In genomic region chr6:167985205-167985604, GRCh38 we compare ENCODE assay signal across 30 cellular contexts. TPM values are rescaled to one million over a fixed set of nuclear protein-coding genes. Genes with fewer than 3 reads are reported as not detected.
DNase-seq lines count a peak whose midpoint lies in the region; ATAC-seq, FAIRE-seq and TF ChIP-seq lines count a peak whose summit lies in the region.
"Had no signal": no experiment of that assay in that cellular context is flagged by ENCODE, and none has a peak within 500 bp of the region (broad histone marks: within the 10 kb centered on the region; RNA-seq: fewer than 3 reads in every experiment).

No MANE protein-coding gene starts in this region.

- H3F3A ChIP-seq in GM23338 (replicated peaks; ENCODE audit: low read depth), result no peaks in the 10 kb centered on the region

- no peak overlapping the region for H3K27ac Mint-ChIP-seq in activated naive CD4-positive, alpha-beta T cell treated with anti-CD3 and anti-CD28 coated beads, Interleukin-2, amount 50 U/mL, for 72 hours
- H3K27ac Mint-ChIP-seq in GM23338, result no peak overlapping the region
- H3K27ac Mint-ChIP-seq: CD4-positive, alpha-beta memory T cell; CD8-positive, alpha-beta memory T cell had no signal

- 98% methylated on average over 2 of the region's 7 CpGs for WGBS in mesenchymal stem cell

- H3K27me3 ChIP-seq in BLaER1 treated with 17β-estradiol and CSF1 and Interleukin-3, amounts not matched to agents 10 nM and 100 nM, result no peaks in the 10 kb centered on the region
- H3K27me3 ChIP-seq in mesenchymal stem cell (ENCODE audit: control insufficient read depth in 1 of 2, insufficient read depth in 1 of 2, low read length in 2 of 2), result no peaks in the 10 kb centered on the region
- H3K27me3 ChIP-seq in GM23338 (ENCODE audit: insufficient read depth), result no peaks in the 10 kb centered on the region
- H3K27me3 ChIP-seq: BE2C had no signal

- no peak overlapping the region for H3K23ac ChIP-seq in mesenchymal stem cell (ENCODE audit: low read length in 2 of 2)

- H3K4me1 ChIP-seq in BLaER1 treated with 17β-estradiol and CSF1 and Interleukin-3, amounts not matched to agents 10 nM and 100 nM, result peaks cover 11 to 45% (median 31%) of the 10 kb centered on the region in 10 experiments
- H3K4me1 ChIP-seq in mesenchymal stem cell (ENCODE audit: control insufficient read depth, insufficient read depth, low read depth, low read length) (peaks cover 3% of the 10 kb centered on the region), kidney (ENCODE audit: control insufficient read depth in 1 of 2, insufficient read depth in 1 of 2, low read depth in 1 of 2, low read length in 2 of 2) (no peaks in the 10 kb centered on the region), GM23338 (ENCODE audit: insufficient read depth) (no peaks in the 10 kb centered on the region)
- H3K4me1 ChIP-seq: BE2C had no signal

- DNase-seq in coronary artery (ENCODE audit: low spot score) (peak; percentile 59), mesenchymal stem cell (no peak), NCI-H510A treated with DMSO at 0.1 percent for 48 hours (lab: John Stamatoyannopoulos, UW) (no peak), kidney (no peak), GM23338 (ENCODE audit: low spot score) (no peak)
- no peak for DNase-seq in activated naive CD4-positive, alpha-beta T cell treated with anti-CD3 and anti-CD28 coated beads, Interleukin-2, amount 50 U/mL, for 72 hours (ENCODE audit: low spot score in 2 of 2)
- DNase-seq: 8988T; ACHN; BE2C; C1 segment of cervical spinal cord; CD4-positive, alpha-beta memory T cell; CD4-positive, CD25-positive, alpha-beta regulatory T cell; CD8-positive, alpha-beta memory T cell; COR-L47; DMS 273 treated with DMSO at 0.1 percent for 48 hours; DMS153; DMS53; DMS79; DND-41; EL; GDM1 had no signal

- H2AK5ac ChIP-seq in mesenchymal stem cell (ENCODE audit: low read length, severe bottlenecking), result no peak overlapping the region

- intact Hi-C loops in kidney (cut with DNase I), result no loop called here

- no peak overlapping the region for H3K18ac ChIP-seq in mesenchymal stem cell (ENCODE audit: low read depth in 1 of 2, low read length in 2 of 2)

- H3K36me3 Mint-ChIP-seq in activated naive CD4-positive, alpha-beta T cell treated with anti-CD3 and anti-CD28 coated beads, Interleukin-2, amount 50 U/mL, for 72 hours, result no peaks in the 10 kb centered on the region
- peaks cover 12% of the 10 kb centered on the region for H3K36me3 Mint-ChIP-seq in GM23338 (ENCODE audit: low read depth)
- H3K36me3 Mint-ChIP-seq: CD14-positive monocyte; CD4-positive, alpha-beta memory T cell; CD4-positive, CD25-positive, alpha-beta regulatory T cell; CD8-positive, alpha-beta memory T cell had no signal

- H3K79me2 ChIP-seq in GM23338 (replicated peaks; ENCODE audit: insufficient read depth), result no peaks in the 10 kb centered on the region

- H2BK5ac ChIP-seq in mesenchymal stem cell (ENCODE audit: low read depth, low read length, poor library complexity, severe bottlenecking), result no peak overlapping the region

- H3K27me3 Mint-ChIP-seq in GM23338 (ENCODE audit: insufficient read depth, low read depth, poor library complexity), result peaks cover 2% of the 10 kb centered on the region
- H3K27me3 Mint-ChIP-seq: CD4-positive, CD25-positive, alpha-beta regulatory T cell had no signal

- no peaks in the 10 kb centered on the region for H3K9me3 Mint-ChIP-seq in activated naive CD4-positive, alpha-beta T cell treated with anti-CD3 and anti-CD28 coated beads, Interleukin-2, amount 50 U/mL, for 72 hours
- peaks cover 10% of the 10 kb centered on the region; the same call in 2 of the 3 replicates for H3K9me3 Mint-ChIP-seq in GM23338

- FAIRE-seq in kidney (lab: Jason Lieb, UNC), result no peak
- FAIRE-seq: A204.1, GM12878, GM12892, GM18507 had no signal

- no peak overlapping the region for H3K4ac ChIP-seq in mesenchymal stem cell (ENCODE audit: low read depth in 1 of 2, low read length in 2 of 2)

- no peaks in the 10 kb centered on the region for H4K20me1 ChIP-seq in BLaER1 treated with 17β-estradiol and CSF1 and Interleukin-3, amounts not matched to agents 10 nM and 100 nM
- no peaks in the 10 kb centered on the region for H4K20me1 ChIP-seq in GM23338 (replicated peaks; ENCODE audit: insufficient read depth)

- H3K9me3 ChIP-seq in BLaER1 treated with 17β-estradiol and CSF1 and Interleukin-3, amounts not matched to agents 10 nM and 100 nM (replicated peaks in 1 of 11), result peaks cover 46 to 92% (median 87%) of the 10 kb centered on the region in 11 experiments
- H3K9me3 ChIP-seq in mesenchymal stem cell (ENCODE audit: control insufficient read depth, low read length) (no peaks in the 10 kb centered on the region), kidney (ENCODE audit: control insufficient read depth in 1 of 2, low read length in 2 of 2) (no peaks in the 10 kb centered on the region)
- H3K9me3 ChIP-seq: BE2C had no signal

- no peak overlapping the region for H4K8ac ChIP-seq in mesenchymal stem cell (ENCODE audit: low read length)

- no peaks in the 10 kb centered on the region; the same call in 2 of the 3 replicates for H3K4me1 Mint-ChIP-seq in GM23338
- H3K4me1 Mint-ChIP-seq: CD14-positive monocyte; CD4-positive, CD25-positive, alpha-beta regulatory T cell; CD8-positive, alpha-beta memory T cell had no signal

- H3K27ac ChIP-seq in BLaER1 treated with 17β-estradiol and CSF1 and Interleukin-3, amounts not matched to agents 10 nM and 100 nM, result peak overlapping the region in 7 of 11 experiments; percentile 20 to 48 (median 27); a peak in 10 of 22 replicates
- H3K27ac ChIP-seq in coronary artery (no peak overlapping the region), mesenchymal stem cell (ENCODE audit: low read length, poor library complexity, severe bottlenecking) (no peak overlapping the region), kidney (ENCODE audit: low read depth in 2 of 2, low read length in 2 of 2) (no peak overlapping the region), GM23338 (ENCODE audit: low read depth) (no peak overlapping the region)

- no peak overlapping the region for H3K9ac ChIP-seq in BLaER1 treated with 17β-estradiol and CSF1 and Interleukin-3, amounts not matched to agents 10 nM and 100 nM
- H3K9ac ChIP-seq in mesenchymal stem cell (ENCODE audit: low read length), result no peak overlapping the region
- no peak overlapping the region for H3K9ac ChIP-seq in kidney (ENCODE audit: low read length in 2 of 2)

- no peak for ATAC-seq in activated naive CD4-positive, alpha-beta T cell treated with anti-CD3 and anti-CD28 coated beads, Interleukin-2, amount 50 U/mL, for 72 hours
- ATAC-seq in GM23338, result no peak
- ATAC-seq: GM12878 had no signal

- H3K4me3 Mint-ChIP-seq in GM23338, result no peak overlapping the region
- H3K4me3 Mint-ChIP-seq: CD14-positive monocyte; CD4-positive, alpha-beta memory T cell; CD4-positive, CD25-positive, alpha-beta regulatory T cell; CD8-positive, alpha-beta memory T cell had no signal

- no peak overlapping the region for H3K14ac ChIP-seq in mesenchymal stem cell (ENCODE audit: low read length in 2 of 2)

- 0 out of 20 replicates have a peak overlapping the region, but pooled peaks of 1 of the 10 experiments have one; percentile 2 for H3K4me3 ChIP-seq in BLaER1 treated with 17β-estradiol and CSF1 and Interleukin-3, amounts not matched to agents 10 nM and 100 nM
- no peak overlapping the region for H3K4me3 ChIP-seq in coronary artery
- H3K4me3 ChIP-seq in mesenchymal stem cell (ENCODE audit: insufficient read depth in 1 of 2, low read depth in 1 of 2, low read length in 2 of 2), result no peak overlapping the region
- H3K4me3 ChIP-seq in kidney (ENCODE audit: low read length in 2 of 2), result no peak overlapping the region
- no peak overlapping the region for H3K4me3 ChIP-seq in GM23338
- H3K4me3 ChIP-seq: GM12878 had no signal

- no peak overlapping the region for H2BK12ac ChIP-seq in mesenchymal stem cell (ENCODE audit: low read length in 2 of 2)

- no peak overlapping the region for H2BK120ac ChIP-seq in mesenchymal stem cell (ENCODE audit: low read depth, low read length)

- H4K91ac ChIP-seq in mesenchymal stem cell (ENCODE audit: low read length), result peak overlapping the region; percentile 36

- H3K4me2 ChIP-seq in BLaER1 treated with 17β-estradiol and CSF1 and Interleukin-3, amounts not matched to agents 10 nM and 100 nM, result peak overlapping the region in 10 of 11 experiments; percentile 1 to 53 (median 35); a peak in 15 of 22 replicates
- H3K4me2 ChIP-seq in mesenchymal stem cell (ENCODE audit: low read length, poor library complexity, severe bottlenecking) (no peak overlapping the region), GM23338 (no peak overlapping the region)

- peak overlapping the region; percentile 84 for H2BK15ac ChIP-seq in mesenchymal stem cell (ENCODE audit: low read depth, poor library complexity, severe bottlenecking)

- no peak for TF ChIP-seq CTCF in coronary artery (IDR thresholded peaks at IDR 0.05)
- no peak for TF ChIP-seq CTCF in kidney (IDR thresholded peaks at IDR 0.05; ENCODE audit: borderline replicate concordance, extremely low read depth, insufficient read depth)
- TF ChIP-seq CTCF in GM23338 (conservative IDR thresholded peaks at IDR 0.05; ENCODE audit: low read depth in 2 of 2), result no peak

- peaks cover 10% of the 10 kb centered on the region; the same call in 1 of the 2 replicates for H3K9me2 ChIP-seq in GM23338 (ENCODE audit: insufficient read depth)

- peaks cover 4 to 81% (median 52%) of the 10 kb centered on the region in 11 experiments; a peak in 20 of 22 replicates for H3K36me3 ChIP-seq in BLaER1 treated with 17β-estradiol and CSF1 and Interleukin-3, amounts not matched to agents 10 nM and 100 nM
- H3K36me3 ChIP-seq in mesenchymal stem cell (ENCODE audit: control insufficient read depth in 1 of 2, insufficient read depth in 2 of 2, low read depth in 1 of 2, low read length in 2 of 2) (no peaks in the 10 kb centered on the region), kidney (ENCODE audit: control insufficient read depth in 1 of 2, insufficient read depth in 2 of 2, low read length in 2 of 2) (no peaks in the 10 kb centered on the region), GM23338 (ENCODE audit: insufficient read depth) (no peaks in the 10 kb centered on the region)
- H3K36me3 ChIP-seq: BE2C had no signal

- H2AFZ ChIP-seq in mesenchymal stem cell (ENCODE audit: low read depth, low read length) (no peak overlapping the region), GM23338 (no peak overlapping the region)

- no peaks in the 10 kb centered on the region for H3K79me1 ChIP-seq in mesenchymal stem cell (replicated peaks; ENCODE audit: low read length, poor library complexity, severe bottlenecking)

TF ChIP-seq in GM23338, 12 proteins besides CTCF, POLR2A, EP300 and RAD21 (continues in another document):
- TF ChIP-seq NANOG (IDR thresholded peaks at IDR 0.05; ENCODE audit: borderline replicate concordance) (no peak), ZNF331 (CRISPR knock-in tag; IDR thresholded peaks at IDR 0.05; ENCODE audit: low read depth) (no peak), JUNB (IDR thresholded peaks at IDR 0.05; ENCODE audit: unreplicated experiment) (no peak), CREB1 (CRISPR knock-in tag; IDR thresholded peaks at IDR 0.05; ENCODE audit: low read depth) (no peak)

RNA-seq across cellular contexts. Expression of gene KIF25, which starts 12.3 kb away (rescaled TPM):
- 0.40 TPM for polyA plus RNA-seq in mesenchymal stem cell (2013, experiment 1 of 2)
- 0.63 TPM for polyA plus RNA-seq in mesenchymal stem cell (2013, experiment 2 of 2)
- total RNA-seq in activated naive CD4-positive, alpha-beta T cell treated with anti-CD3 and anti-CD28 coated beads, Interleukin-2, amount 50 U/mL, for 72 hours, result not detected
- not detected for total RNA-seq in kidney
- not detected for polyA plus RNA-seq in kidney (ENCODE audit: insufficient read depth, low read depth, low replicate concordance)
- 0.69 and 1.5 TPM in 2 replicates for total RNA-seq in GM23338 (2014; rRNA removed; shearing (Covaris generic))
- 0.76 and 0.92 TPM in 2 replicates for polyA plus RNA-seq in GM23338 (2016; fragmentation: Nextera tagmentation; extraction: Ambion mirVana)
- total RNA-seq: CD4-positive, alpha-beta memory T cell; CD4-positive, CD25-positive, alpha-beta regulatory T cell; CD8-positive, alpha-beta memory T cell; Daoy; G401; GM12878 had no signal
- polyA plus RNA-seq: AG04450; CD14-positive monocyte; CD4-positive, alpha-beta memory T cell; CD4-positive, CD25-positive, alpha-beta regulatory T cell; CD8-positive, alpha-beta memory T cell; GM12878 had no signal

Comparison
In these comparisons a context has a peak if more than half of its experiments do, and no peak if none do; other contexts are left out.
1. H3K27ac ChIP-seq: peak in BLaER1 treated with 17β-estradiol and CSF1 and Interleukin-3, amounts not matched to agents 10 nM and 100 nM (7 of 11); none in coronary artery (0 of 2), mesenchymal stem cell (single experiment), kidney (0 of 2) and GM23338 (single experiment).
2. H3K4me2 ChIP-seq: peak in BLaER1 treated with 17β-estradiol and CSF1 and Interleukin-3, amounts not matched to agents 10 nM and 100 nM (10 of 11); none in mesenchymal stem cell (single experiment) and GM23338 (single experiment).